Comparison of ENCODE assay signal across 1 cellular context in the genomic region with DNA sequence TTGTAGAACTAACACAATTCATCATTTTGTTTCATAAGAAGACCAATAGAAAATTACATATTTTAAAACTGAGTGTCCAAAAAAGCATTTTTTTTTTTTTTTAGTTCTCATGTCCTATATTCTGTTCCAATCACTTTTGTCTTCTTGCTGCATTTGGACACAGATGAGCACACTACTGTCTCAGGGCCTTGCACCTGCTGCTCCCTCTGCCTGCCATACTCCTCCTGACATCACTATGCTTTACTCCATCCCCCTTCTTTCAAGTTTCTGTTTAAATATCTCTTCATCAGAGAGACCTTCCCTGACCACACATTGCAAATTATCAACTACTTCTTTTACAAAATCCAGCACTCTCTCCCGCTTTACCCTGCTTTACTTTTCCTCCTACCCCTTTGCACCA.
TF ChIP-seq lines count a peak whose summit lies in the region.

No MANE protein-coding gene starts in this region.

TF ChIP-seq in GM23338, 12 proteins besides CTCF, POLR2A, EP300 and RAD21:
- no peak for TF ChIP-seq ZNF462 (CRISPR knock-in tag; IDR thresholded peaks at IDR 0.05)
- TF ChIP-seq, protein P1, sequence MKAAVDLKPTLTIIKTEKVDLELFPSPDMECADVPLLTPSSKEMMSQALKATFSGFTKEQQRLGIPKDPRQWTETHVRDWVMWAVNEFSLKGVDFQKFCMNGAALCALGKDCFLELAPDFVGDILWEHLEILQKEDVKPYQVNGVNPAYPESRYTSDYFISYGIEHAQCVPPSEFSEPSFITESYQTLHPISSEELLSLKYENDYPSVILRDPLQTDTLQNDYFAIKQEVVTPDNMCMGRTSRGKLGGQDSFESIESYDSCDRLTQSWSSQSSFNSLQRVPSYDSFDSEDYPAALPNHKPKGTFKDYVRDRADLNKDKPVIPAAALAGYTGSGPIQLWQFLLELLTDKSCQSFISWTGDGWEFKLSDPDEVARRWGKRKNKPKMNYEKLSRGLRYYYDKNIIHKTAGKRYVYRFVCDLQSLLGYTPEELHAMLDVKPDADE (IDR thresholded peaks at IDR 0.05): no peak
- no peak for TF ChIP-seq EZH2 (IDR thresholded peaks at IDR 0.05; ENCODE audit: low read depth, unreplicated experiment)
- no peak for TF ChIP-seq REST (IDR thresholded peaks at IDR 0.05; ENCODE audit: unreplicated experiment)
- TF ChIP-seq POLR2AphosphoS5 (IDR thresholded peaks at IDR 0.05; ENCODE audit: low read depth): no peak
- TF ChIP-seq NANOG (IDR thresholded peaks at IDR 0.05; ENCODE audit: borderline replicate concordance): no peak
- no peak for TF ChIP-seq ZNF114 (CRISPR knock-in tag; IDR thresholded peaks at IDR 0.05)
- no peak for TF ChIP-seq EZH2phosphoT487 (IDR thresholded peaks at IDR 0.05; ENCODE audit: unreplicated experiment)
- no peak for TF ChIP-seq ZNF331 (CRISPR knock-in tag; IDR thresholded peaks at IDR 0.05; ENCODE audit: low read depth)
